In the genomic region with DNA sequence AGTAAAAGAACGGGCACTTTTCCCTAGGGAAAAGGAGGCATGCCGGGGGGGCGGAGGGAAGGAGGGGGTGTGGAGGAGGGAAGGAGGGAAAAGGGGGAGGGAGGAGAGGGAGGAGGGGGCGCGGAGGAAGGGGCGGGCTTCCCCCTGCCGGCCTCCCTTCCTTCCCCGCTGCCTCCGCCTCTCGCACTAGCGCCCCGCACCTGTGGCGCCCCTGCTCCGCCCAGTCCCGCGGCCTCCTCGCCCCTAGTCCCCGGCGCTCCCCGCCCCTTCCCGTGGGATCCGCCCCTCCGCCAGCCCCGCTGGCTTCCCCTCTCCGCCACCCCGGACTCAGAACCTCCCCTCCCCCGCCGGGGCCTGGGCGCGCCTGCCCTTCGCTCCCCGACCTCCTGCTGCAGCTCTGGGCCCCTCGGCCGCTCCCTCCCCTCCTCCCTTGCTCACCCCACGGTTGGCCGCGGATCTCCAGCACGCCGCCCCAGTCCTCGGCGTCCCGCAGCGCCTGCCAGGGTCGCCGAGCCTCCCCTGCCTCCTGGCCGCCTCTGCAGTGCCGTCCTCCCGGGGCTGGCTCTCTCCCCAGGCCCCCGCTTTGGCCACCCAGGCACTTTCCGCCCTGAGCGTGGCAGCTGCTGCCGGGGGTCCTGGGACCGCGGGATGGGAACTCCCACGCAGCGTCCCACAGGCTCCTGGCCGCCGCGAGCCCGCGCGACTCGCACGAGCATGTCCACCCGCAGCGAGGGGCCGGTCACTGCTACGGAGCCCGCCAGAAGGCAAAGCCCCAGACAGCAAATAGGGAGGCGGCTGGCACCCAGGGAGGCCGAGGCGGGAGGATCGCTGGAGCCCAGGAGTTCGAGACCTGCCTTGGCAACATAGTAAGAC, we compare ENCODE assay signal across 8 cellular contexts.
DNase-seq lines count a peak whose midpoint lies in the region; ATAC-seq and TF ChIP-seq lines count a peak whose summit lies in the region.

No MANE protein-coding gene starts in this region.

- H3K4me1 ChIP-seq in ES-I3 (ENCODE audit: insufficient read depth, low read length): peaks cover 12% of the 10 kb centered on the region
- peaks cover 4 to 33% of the 10 kb centered on the region in 2 experiments; a peak in 3 of 4 replicates for H3K4me1 ChIP-seq in SK-N-SH (ENCODE audit: control insufficient read depth in 1 of 2, insufficient read depth in 2 of 2, low read depth in 1 of 2, low read length in 1 of 2)
- peaks cover 15% of the 10 kb centered on the region for H3K4me1 ChIP-seq in left ventricle myocardium inferior
- H3K4me1 ChIP-seq in prostate gland (replicated peaks): no peaks in the 10 kb centered on the region

- intact Hi-C loops in left ventricle myocardium inferior (cut with micrococcal nuclease): no loop called here
- intact Hi-C loops in prostate gland (cut with DNase I): no loop called here

- CTCF ChIA-PET in SK-N-SH (lab: Yijun Ruan, JAX): interaction anchor here (0.7 kb wide), 1 partner anchor 90 kb away, joined by 3 read pairs; no protein-coding TSS in a partner anchor

- H3K4me3 ChIP-seq in SK-N-SH (ENCODE audit: low read depth in 2 of 2, low read length in 1 of 2) (peak overlapping the region in 1 of 2 experiments; percentile 7; a peak in 2 of 4 replicates), left ventricle myocardium inferior (peak overlapping the region; percentile 73), prostate gland (peak overlapping the region; percentile 41 to 47)

- TF ChIP-seq POLR2A in prostate gland (IDR thresholded peaks at IDR 0.05): no peak

- H2AFZ ChIP-seq in SK-N-SH (ENCODE audit: low read depth): no peak overlapping the region; the same call in 1 of the 2 replicates

- peaks cover 37% of the 10 kb centered on the region for H3F3A ChIP-seq in SK-N-SH (replicated peaks; ENCODE audit: insufficient read depth)

- H3K27me3 ChIP-seq in SK-N-SH (ENCODE audit: insufficient read depth) (no peaks in the 10 kb centered on the region), left ventricle myocardium inferior (ENCODE audit: low read depth) (peaks cover 20% of the 10 kb centered on the region), prostate gland (replicated peaks; ENCODE audit: insufficient read depth) (no peaks in the 10 kb centered on the region)

- no peaks in the 10 kb centered on the region for H3K9me3 ChIP-seq in ES-I3 (ENCODE audit: control insufficient read depth, insufficient read depth, low read length)
- no peaks in the 10 kb centered on the region for H3K9me3 ChIP-seq in SK-N-SH
- no peaks in the 10 kb centered on the region for H3K9me3 ChIP-seq in left ventricle myocardium inferior (replicated peaks)
- no peaks in the 10 kb centered on the region for H3K9me3 ChIP-seq in prostate gland

- TF ChIP-seq EP300 in SK-N-SH (IDR thresholded peaks at IDR 0.05; ENCODE audit: borderline replicate concordance in 1 of 2, low read depth in 1 of 2, low read length in 1 of 2): no peak

- H3K36me3 ChIP-seq in ES-I3 (ENCODE audit: insufficient read depth, low read length) (no peaks in the 10 kb centered on the region), SK-N-SH (replicated peaks in 1 of 2; ENCODE audit: control insufficient read depth in 1 of 2, insufficient read depth in 2 of 2, low read length in 1 of 2) (no peaks in the 10 kb centered on the region), left ventricle myocardium inferior (no peaks in the 10 kb centered on the region), prostate gland (no peaks in the 10 kb centered on the region)

- no peaks in the 10 kb centered on the region for H3K79me2 ChIP-seq in SK-N-SH (ENCODE audit: insufficient read depth)

- ATAC-seq in GM21723 (IDR thresholded peaks at IDR 0.05; ENCODE audit: unreplicated experiment): no peak
- no peak for ATAC-seq in GM18502 (IDR thresholded peaks at IDR 0.05; ENCODE audit: poor library complexity, unreplicated experiment)

- no peaks in the 10 kb centered on the region for H3K9me2 ChIP-seq in SK-N-SH

- TF ChIP-seq RAD21 in SK-N-SH (IDR thresholded peaks at IDR 0.05; ENCODE audit: low read length): no peak

- H3K4me2 ChIP-seq in SK-N-SH: no peak overlapping the region

- TF ChIP-seq CTCF in SK-N-SH (IDR thresholded peaks at IDR 0.05) (no peak), left ventricle myocardium inferior (IDR thresholded peaks at IDR 0.05; ENCODE audit: borderline replicate concordance) (no peak), prostate gland (IDR thresholded peaks at IDR 0.05) (no peak)

- DNase-seq in SK-N-SH (peak; percentile 89), left ventricle myocardium inferior (peak; percentile 46), prostate gland (ENCODE audit: low spot score) (no peak), A172 (ENCODE audit: low spot score) (no peak)
- no peak for DNase-seq in stimulated activated CD4-positive, alpha-beta T cell treated with anti-CD3 and anti-CD28 coated beads, Interleukin-4, amount 100 ng/mL, for 24 hours

- H3K9ac ChIP-seq in ES-I3 (ENCODE audit: low read depth, low read length) (peak overlapping the region; percentile 89), SK-N-SH (no peak overlapping the region)

- 30% methylated on average over 34 of the region's 74 CpGs for WGBS in SK-N-SH (ENCODE audit: low lambda C conversion rate)
- 6% methylated on average over 51 of the region's 74 CpGs for WGBS in prostate gland

- POLR2A ChIA-PET in SK-N-SH (lab: Yijun Ruan, JAX): no interaction called here

- no peaks in the 10 kb centered on the region for H4K20me1 ChIP-seq in SK-N-SH (ENCODE audit: insufficient read depth)

- H3K27ac ChIP-seq in SK-N-SH (ENCODE audit: low read depth in 2 of 2, low read length in 1 of 2) (no peak overlapping the region), left ventricle myocardium inferior (replicated peaks) (no peak overlapping the region), prostate gland (no peak overlapping the region)

TF ChIP-seq in SK-N-SH, 30 proteins besides CTCF, POLR2A, EP300 and RAD21 (continues in another document):
- TF ChIP-seq NRF1 (IDR thresholded peaks at IDR 0.05; ENCODE audit: low read depth, low read length) (no peak), USF2 (IDR thresholded peaks at IDR 0.05; ENCODE audit: borderline replicate concordance, low read depth, low read length) (no peak), RXRA (IDR thresholded peaks at IDR 0.05; ENCODE audit: borderline replicate concordance, low read depth) (no peak), GATA2 (CRISPR knock-in tag; IDR thresholded peaks at IDR 0.05) (no peak), CHD2 (IDR thresholded peaks at IDR 0.05; ENCODE audit: low read length, partially characterized antibody) (no peak), FOXJ3 (CRISPR knock-in tag; IDR thresholded peaks at IDR 0.05) (no peak), RFX5 (IDR thresholded peaks at IDR 0.05; ENCODE audit: low read length) (no peak), PBX3 (IDR thresholded peaks at IDR 0.05) (no peak), SIN3A (IDR thresholded peaks at IDR 0.05; ENCODE audit: borderline replicate concordance, low read depth, low read length) (no peak), RCOR1 (IDR thresholded peaks at IDR 0.05; ENCODE audit: low read length) (no peak), SMC3 (IDR thresholded peaks at IDR 0.05; ENCODE audit: low read depth, low read length) (no peak), MEF2A (IDR thresholded peaks at IDR 0.05; ENCODE audit: borderline replicate concordance, low read depth) (no peak), FOSL2 (IDR thresholded peaks at IDR 0.05; ENCODE audit: borderline replicate concordance, low read depth) (no peak), TCF12 (IDR thresholded peaks at IDR 0.05) (no peak), TEAD4 (IDR thresholded peaks at IDR 0.05; ENCODE audit: borderline replicate concordance, insufficient read depth) (no peak), POLR2AphosphoS5 (IDR thresholded peaks at IDR 0.05; ENCODE audit: low read depth, low read length) (no peak), GABPA (IDR thresholded peaks at IDR 0.05; ENCODE audit: low read depth) (no peak)
- TF ChIP-seq, protein P1, sequence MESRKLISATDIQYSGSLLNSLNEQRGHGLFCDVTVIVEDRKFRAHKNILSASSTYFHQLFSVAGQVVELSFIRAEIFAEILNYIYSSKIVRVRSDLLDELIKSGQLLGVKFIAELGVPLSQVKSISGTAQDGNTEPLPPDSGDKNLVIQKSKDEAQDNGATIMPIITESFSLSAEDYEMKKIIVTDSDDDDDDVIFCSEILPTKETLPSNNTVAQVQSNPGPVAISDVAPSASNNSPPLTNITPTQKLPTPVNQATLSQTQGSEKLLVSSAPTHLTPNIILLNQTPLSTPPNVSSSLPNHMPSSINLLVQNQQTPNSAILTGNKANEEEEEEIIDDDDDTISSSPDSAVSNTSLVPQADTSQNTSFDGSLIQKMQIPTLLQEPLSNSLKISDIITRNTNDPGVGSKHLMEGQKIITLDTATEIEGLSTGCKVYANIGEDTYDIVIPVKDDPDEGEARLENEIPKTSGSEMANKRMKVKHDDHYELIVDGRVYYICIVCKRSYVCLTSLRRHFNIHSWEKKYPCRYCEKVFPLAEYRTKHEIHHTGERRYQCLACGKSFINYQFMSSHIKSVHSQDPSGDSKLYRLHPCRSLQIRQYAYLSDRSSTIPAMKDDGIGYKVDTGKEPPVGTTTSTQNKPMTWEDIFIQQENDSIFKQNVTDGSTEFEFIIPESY (IDR thresholded peaks at IDR 0.05; ENCODE audit: borderline replicate concordance, low read depth): no peak

Comparison
In these comparisons a context has a peak if more than half of its experiments do, and no peak if none do; other contexts are left out.
1. DNase-seq: peak in SK-N-SH (single experiment) and left ventricle myocardium inferior (single experiment); none in prostate gland (single experiment), stimulated activated CD4-positive, alpha-beta T cell treated with anti-CD3 and anti-CD28 coated beads, Interleukin-4, amount 100 ng/mL, for 24 hours (single experiment) and A172 (single experiment).